In genomic region chr10:121846555-121846954, GRCh38 we compare ENCODE assay signal across 9 cellular contexts.
"Had no signal": no experiment of that assay in that cellular context is flagged by ENCODE, and none has a peak within 500 bp of the region (broad histone marks: within the 10 kb centered on the region; RNA-seq: fewer than 3 reads in every experiment).

No MANE protein-coding gene starts in this region.

- DNase-seq: GM23248, GOT3, H7, IMR-90, KG1 had no signal

- H2AFZ ChIP-seq: GM23248 had no signal

- H3K9me3 ChIP-seq: HAP-1 had no signal

- H3K4me3 ChIP-seq: GM23248, HAP-1, K562 had no signal

- FAIRE-seq: HTR-8/SVneo, K562 had no signal

- H3K9ac ChIP-seq: GM23248 had no signal

- ATAC-seq: HCT116, K562 had no signal

- H3K27ac ChIP-seq: GM23248 had no signal
